Comparison of ENCODE assay signal across 9 cellular contexts in genomic region chr7:6385909-6386560, GRCh38. TPM values are rescaled to one million over a fixed set of nuclear protein-coding genes. Genes with fewer than 3 reads are reported as not detected.
DNase-seq lines count a peak whose midpoint lies in the region; ATAC-seq, FAIRE-seq and TF ChIP-seq lines count a peak whose summit lies in the region.
"Had no signal": no experiment of that assay in that cellular context is flagged by ENCODE, and none has a peak within 500 bp of the region (broad histone marks: within the 10 kb centered on the region; RNA-seq: fewer than 3 reads in every experiment).

No MANE protein-coding gene starts in this region.

- H3K27ac ChIP-seq in HEK293 (ENCODE audit: extremely low read depth, low read depth, low read length) (peak overlapping the region; percentile 1; the same call in 1 of the 2 replicates), SK-N-MC (peak overlapping the region; percentile 26; the same call in 1 of the 2 replicates), gastroesophageal sphincter (peak overlapping the region; percentile 5 to 81 (median 68)), small intestine (ENCODE audit: low read depth in 1 of 2, low read length in 1 of 2) (peak overlapping the region; percentile 62 to 67)

- no peak overlapping the region for H3K9ac ChIP-seq in SK-N-MC (ENCODE audit: insufficient read length)

- POLR2A ChIA-PET in HEK293 (lab: Yijun Ruan, JAX) = interaction anchor here (0.7 to 0.9 kb wide), 2 partner anchors 62 to 225 kb away, joined by 3 read pairs; partner anchors contain the start of gene DAGLB

- no peak for TF ChIP-seq POLR2A in gastroesophageal sphincter (IDR thresholded peaks at IDR 0.05)

- H3K27me3 ChIP-seq in gastroesophageal sphincter (no peaks in the 10 kb centered on the region), small intestine (ENCODE audit: control insufficient read depth in 2 of 2, insufficient read depth in 2 of 2, low read length in 2 of 2) (no peaks in the 10 kb centered on the region)

- no peak for TF ChIP-seq EP300 in gastroesophageal sphincter (IDR thresholded peaks at IDR 0.05)

- CTCF ChIA-PET in HEK293 (lab: Yijun Ruan, JAX) = interaction anchor here (0.6 kb wide), 2 partner anchors 103 to 226 kb away, joined by 3 read pairs; no protein-coding TSS in a partner anchor

- no peak for TF ChIP-seq CTCF in HEK293 (tag by site-specific recombination; IDR thresholded peaks at IDR 0.05)
- no peak for TF ChIP-seq CTCF in gastroesophageal sphincter (IDR thresholded peaks at IDR 0.05)

- peaks cover 10% of the 10 kb centered on the region for H3K4me1 ChIP-seq in HEK293 (ENCODE audit: control insufficient read depth, insufficient read depth, low read length)
- peaks cover 10 to 87% (median 32%) of the 10 kb centered on the region in 3 donors for H3K4me1 ChIP-seq in gastroesophageal sphincter
- peaks cover 17 to 25% of the 10 kb centered on the region in 2 donors for H3K4me1 ChIP-seq in small intestine (ENCODE audit: control insufficient read depth in 2 of 2, insufficient read depth in 1 of 2, low read depth in 1 of 2, low read length in 1 of 2)

- H3K4me3 ChIP-seq in HEK293 (ENCODE audit: low read depth, low read length) (no peak overlapping the region), SK-N-MC (no peak overlapping the region), gastroesophageal sphincter (no peak overlapping the region), small intestine (ENCODE audit: low read depth in 1 of 2, low read length in 2 of 2) (no peak overlapping the region)

- intact Hi-C loops in posterior vena cava (cut with DNase I) = no loop called here

- 25 to 63% methylated on average over 2 to 4 of the region's 4 CpGs for WGBS in gastroesophageal sphincter (ENCODE audit: low coverage in 1 of 2), 2 donors
- WGBS in small intestine, 3 donors = 54 to 71% (median 64%) methylated on average over 4 of the region's 4 CpGs

- peaks cover 22 to 23% of the 10 kb centered on the region in 2 experiments; a peak in 2 of 3 replicates for H3K36me3 ChIP-seq in HEK293 (ENCODE audit: control insufficient read depth in 2 of 2, insufficient read depth in 1 of 2, low read length in 2 of 2)
- H3K36me3 ChIP-seq in SK-N-MC (ENCODE audit: insufficient read depth, low read length) = peaks cover 59% of the 10 kb centered on the region
- H3K36me3 ChIP-seq in gastroesophageal sphincter = peaks cover 0 to 37% of the 10 kb centered on the region in 2 donors
- peaks cover 0 to 5% of the 10 kb centered on the region in 2 donors for H3K36me3 ChIP-seq in small intestine (ENCODE audit: control insufficient read depth in 2 of 2, insufficient read depth in 2 of 2, low read length in 2 of 2)

- DNase-seq in SK-N-MC (ENCODE audit: low read depth, low spot score) = no peak
- no peak for DNase-seq in small intestine
- no peak for DNase-seq in DMS 273 treated with DMSO at 0.1 percent for 48 hours (lab: John Stamatoyannopoulos, UW)
- no peak for DNase-seq in HuH-7 (ENCODE audit: low spot score)
- DNase-seq in hippocampal formation (lab: John Stamatoyannopoulos, UW) = no peak
- DNase-seq in posterior vena cava (ENCODE audit: low spot score) = no peak
- DNase-seq: stimulated activated naive CD8-positive, alpha-beta T cell treated with anti-CD3 and anti-CD28 coated beads, Interleukin-15, Interleukin-2, amounts not matched to agents 100 U/mL and 50 U/mL, for 24 hours had no signal

- no peak for ATAC-seq in gastroesophageal sphincter
- ATAC-seq: stimulated activated naive CD8-positive, alpha-beta T cell treated with anti-CD3 and anti-CD28 coated beads, Interleukin-15, Interleukin-2, amounts not matched to agents 100 U/mL and 50 U/mL, for 24 hours had no signal

- H3K9me3 ChIP-seq in HEK293 (ENCODE audit: control insufficient read depth, insufficient read depth, low read depth, low read length) (no peaks in the 10 kb centered on the region), SK-N-MC (ENCODE audit: low read depth, low read length) (no peaks in the 10 kb centered on the region), gastroesophageal sphincter (no peaks in the 10 kb centered on the region), small intestine (ENCODE audit: control insufficient read depth, low read depth) (no peaks in the 10 kb centered on the region)

- FAIRE-seq in small intestine (lab: Jason Lieb, UNC) = no peak

TF ChIP-seq in HEK293, 187 proteins besides CTCF, POLR2A, EP300 and RAD21:
- TF ChIP-seq SALL2 (tag by site-specific recombination; IDR thresholded peaks at IDR 0.05; ENCODE audit: borderline replicate concordance) = no peak
- TF ChIP-seq, protein P1, sequence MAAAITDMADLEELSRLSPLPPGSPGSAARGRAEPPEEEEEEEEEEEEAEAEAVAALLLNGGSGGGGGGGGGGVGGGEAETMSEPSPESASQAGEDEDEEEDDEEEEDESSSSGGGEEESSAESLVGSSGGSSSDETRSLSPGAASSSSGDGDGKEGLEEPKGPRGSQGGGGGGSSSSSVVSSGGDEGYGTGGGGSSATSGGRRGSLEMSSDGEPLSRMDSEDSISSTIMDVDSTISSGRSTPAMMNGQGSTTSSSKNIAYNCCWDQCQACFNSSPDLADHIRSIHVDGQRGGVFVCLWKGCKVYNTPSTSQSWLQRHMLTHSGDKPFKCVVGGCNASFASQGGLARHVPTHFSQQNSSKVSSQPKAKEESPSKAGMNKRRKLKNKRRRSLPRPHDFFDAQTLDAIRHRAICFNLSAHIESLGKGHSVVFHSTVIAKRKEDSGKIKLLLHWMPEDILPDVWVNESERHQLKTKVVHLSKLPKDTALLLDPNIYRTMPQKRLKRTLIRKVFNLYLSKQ (tag by site-specific recombination; IDR thresholded peaks at IDR 0.05; ENCODE audit: borderline replicate concordance) = no peak
- peak; percentile 5 for TF ChIP-seq ZBTB26 (tag by site-specific recombination; optimal IDR thresholded peaks at IDR 0.05)

RNA-seq across cellular contexts. Expression of gene RAC1, which starts 11.7 kb away (rescaled TPM):
- total RNA-seq in gastroesophageal sphincter (100 to 1,000 TPM; 102 to 170 (median 123) TPM), posterior vena cava (100 to 1,000 TPM; 198 to 227 TPM)
- 100 to 1,000 TPM; 236 to 429 (median 339) TPM for polyA plus RNA-seq in small intestine

RNA-seq across cellular contexts. Expression of gene FAM220A, which starts 37.3 kb away (rescaled TPM):
- 10 to 100 TPM; 11.6 to 21.6 (median 18.0) TPM for total RNA-seq in gastroesophageal sphincter
- 1 to 10 TPM; 4.9 to 7.6 (median 6.6) TPM for polyA plus RNA-seq in small intestine
- total RNA-seq in posterior vena cava = 10 to 100 TPM; 13.2 to 16.0 TPM

Comparison
In these comparisons a context has a peak if more than half of its experiments do, and no peak if none do; other contexts are left out.
1. H3K27ac ChIP-seq: peak in every context shown above with its lines; median percentile 68 in gastroesophageal sphincter; 64 in small intestine; 26 in SK-N-MC; 1 in HEK293.